ENCODE assay signal across 9 cellular contexts in genomic region chr13:25281193-25281936, GRCh38. TPM values are rescaled to one million over a fixed set of nuclear protein-coding genes. Genes with fewer than 3 reads are reported as not detected.
DNase-seq lines count a peak whose midpoint lies in the region; ATAC-seq, FAIRE-seq and TF ChIP-seq lines count a peak whose summit lies in the region.
"Had no signal": no experiment of that assay in that cellular context is flagged by ENCODE, and none has a peak within 500 bp of the region (broad histone marks: within the 10 kb centered on the region; RNA-seq: fewer than 3 reads in every experiment).

No MANE protein-coding gene starts in this region.

- H3K4me1 Mint-ChIP-seq in immature natural killer cell: peaks cover 52 to 92% of the 10 kb centered on the region in 2 donors

- H3K27me3 Mint-ChIP-seq in immature natural killer cell (ENCODE audit: low read depth in 3 of 3): peaks cover 1 to 4% (median 2%) of the 10 kb centered on the region in 3 donors

- no peak overlapping the region for H3K4me3 Mint-ChIP-seq in immature natural killer cell

- H3K9me3 Mint-ChIP-seq in immature natural killer cell: no peaks in the 10 kb centered on the region

- peak overlapping the region in 5 of 6 donors; percentile 29 to 65 (median 44) for H3K27ac Mint-ChIP-seq in immature natural killer cell

- peak; percentile 13 for DNase-seq in GM12892 (ENCODE audit: insufficient read length)
- no peak for DNase-seq in immature natural killer cell
- DNase-seq in SKM-1 (lab: John Stamatoyannopoulos, UW; ENCODE audit: unreplicated experiment): no peak
- DNase-seq in NCI-H2227 (lab: John Stamatoyannopoulos, UW; ENCODE audit: unreplicated experiment): no peak
- no peak for DNase-seq in NCI-H2171 treated with DMSO at 0.1 percent for 48 hours (lab: John Stamatoyannopoulos, UW)

- ATAC-seq in GM21381 (IDR thresholded peaks at IDR 0.05; ENCODE audit: unreplicated experiment) (peak; percentile 75), HG03558 (IDR thresholded peaks at IDR 0.05; ENCODE audit: extremely low read depth, unreplicated experiment) (peak; percentile 55), HG02840 (IDR thresholded peaks at IDR 0.05; ENCODE audit: low FRiP score, unreplicated experiment) (no peak)

- FAIRE-seq in GM12892 (lab: Jason Lieb, UNC): no peak
- FAIRE-seq: H1 had no signal

- H3K36me3 Mint-ChIP-seq in immature natural killer cell: peaks cover 0 to 3% (median 0%) of the 10 kb centered on the region in 3 donors

- TF ChIP-seq POLR2A in GM12892 (IDR thresholded peaks at IDR 0.05; ENCODE audit: low read depth, low read length): no peak

RNA-seq across cellular contexts. Expression of gene MTMR6, which starts 5.9 kb away (rescaled TPM):
- 8.6 TPM for polyA plus RNA-seq in GM12892 (2012; ENCODE audit: missing spikeins)
- polyA plus RNA-seq in immature natural killer cell: 10 to 100 TPM; 10.4 to 18.1 (median 16.2) TPM

RNA-seq across cellular contexts. Expression of gene NUP58, which starts 20.1 kb away (rescaled TPM):
- polyA plus RNA-seq in GM12892 (2012; ENCODE audit: missing spikeins): 45.7 TPM
- polyA plus RNA-seq in immature natural killer cell: 10 to 100 TPM in 2 of 3 donors, 1 to 10 TPM in 1; 3.9 to 18.1 (median 11.5) TPM
